In genomic region chr5:36777105-36777757, GRCh38 we compare ENCODE assay signal across 8 cellular contexts.
A peak's percentile ranks its signal among the peaks of the same experiment; 100 is the strongest.
DNase-seq lines count a peak whose midpoint lies in the region; ATAC-seq and TF ChIP-seq lines count a peak whose summit lies in the region.

No MANE protein-coding gene starts in this region.

- H3K27ac ChIP-seq in mammary epithelial cell (ENCODE audit: insufficient read depth, low read depth, low read length) (no peak overlapping the region), right cardiac atrium (ENCODE audit: low read length) (no peak overlapping the region), upper lobe of left lung (no peak overlapping the region)

- H3K9me3 ChIP-seq in mammary epithelial cell (replicated peaks; ENCODE audit: insufficient read depth, low read length) = peaks cover 4% of the 10 kb centered on the region
- no peaks in the 10 kb centered on the region for H3K9me3 ChIP-seq in right cardiac atrium (ENCODE audit: control insufficient read depth, low read length)
- H3K9me3 ChIP-seq in upper lobe of left lung = no peaks in the 10 kb centered on the region

- H3K79me2 ChIP-seq in mammary epithelial cell (ENCODE audit: insufficient read depth, low read length) = no peaks in the 10 kb centered on the region

- intact Hi-C loops in mammary epithelial cell (cut with micrococcal nuclease) (no loop called here), MCF 10A (cut with micrococcal nuclease) (no loop called here), right cardiac atrium (cut with DNase I) (no loop called here)

- H3K9ac ChIP-seq in mammary epithelial cell (ENCODE audit: insufficient read depth, low read length) = no peak overlapping the region

- in situ Hi-C loops in mammary epithelial cell (cut with MboI; ENCODE audit: low sequenced_read_pairs in 2 of 2) = no loop called here

- no peaks in the 10 kb centered on the region for H4K20me1 ChIP-seq in mammary epithelial cell (ENCODE audit: insufficient read depth, low read length)

- no peaks in the 10 kb centered on the region for H3K9me3 Mint-ChIP-seq in MCF 10A (ENCODE audit: unreplicated experiment)
- peaks cover 8% of the 10 kb centered on the region for H3K9me3 Mint-ChIP-seq in activated T-helper 17 cell treated with anti-CD3 and anti-CD28 coated beads, Interleukin-2, amount 50 U/mL, for 72 hours

- DNase-seq in mammary epithelial cell = peak; percentile 8
- DNase-seq in MCF 10A (ENCODE audit: unreplicated experiment) = no peak
- peak in 1 of 3 donors; percentile 35 for DNase-seq in right cardiac atrium
- no peak for DNase-seq in upper lobe of left lung
- no peak for DNase-seq in kidney glomerular epithelial cell (lab: John Stamatoyannopoulos, UW)
- no peak for DNase-seq in hippocampal formation (lab: John Stamatoyannopoulos, UW)

- no peaks in the 10 kb centered on the region for H3K36me3 Mint-ChIP-seq in MCF 10A (ENCODE audit: insufficient read depth, unreplicated experiment)
- H3K36me3 Mint-ChIP-seq in activated T-helper 17 cell treated with anti-CD3 and anti-CD28 coated beads, Interleukin-2, amount 50 U/mL, for 72 hours (ENCODE audit: low read depth) = no peaks in the 10 kb centered on the region

- H3K27ac Mint-ChIP-seq in MCF 10A (ENCODE audit: low read depth, unreplicated experiment) = no peak overlapping the region
- H3K27ac Mint-ChIP-seq in activated T-helper 17 cell treated with anti-CD3 and anti-CD28 coated beads, Interleukin-2, amount 50 U/mL, for 72 hours = no peak overlapping the region

- H3K4me3 ChIP-seq in mammary epithelial cell (replicated peaks in 1 of 3; ENCODE audit: insufficient read depth in 1 of 3, low read depth in 2 of 3, low read length in 3 of 3) = no peak overlapping the region
- no peak overlapping the region for H3K4me3 ChIP-seq in right cardiac atrium (ENCODE audit: low read length)
- no peak overlapping the region for H3K4me3 ChIP-seq in upper lobe of left lung

- dilution Hi-C loops in mammary epithelial cell (cut with HindIII; ENCODE audit: low sequenced_read_pairs) = no loop called here

- TF ChIP-seq CTCF in mammary epithelial cell (conservative IDR thresholded peaks at IDR 0.05 in 1 of 2, IDR thresholded peaks at IDR 0.05 in 1 of 2; ENCODE audit: extremely low read depth in 1 of 2, insufficient read depth in 1 of 2, low read depth in 1 of 2, low read length in 2 of 2) (peak; percentile 29 to 30), MCF 10A (IDR thresholded peaks at IDR 0.05; ENCODE audit: unreplicated experiment) (no peak), upper lobe of left lung (IDR thresholded peaks at IDR 0.05) (peak in 5 of 6 experiments; percentile 24 to 39 (median 36))

- no peaks in the 10 kb centered on the region for H3K4me1 Mint-ChIP-seq in MCF 10A (ENCODE audit: insufficient read depth, unreplicated experiment)
- H3K4me1 Mint-ChIP-seq in activated T-helper 17 cell treated with anti-CD3 and anti-CD28 coated beads, Interleukin-2, amount 50 U/mL, for 72 hours = no peaks in the 10 kb centered on the region

- TF ChIP-seq POLR2A in upper lobe of left lung (IDR thresholded peaks at IDR 0.05) = no peak

- H3K27me3 ChIP-seq in mammary epithelial cell (ENCODE audit: insufficient read depth, low read length) = peaks cover 2% of the 10 kb centered on the region
- no peaks in the 10 kb centered on the region for H3K27me3 ChIP-seq in right cardiac atrium (ENCODE audit: control insufficient read depth, insufficient read depth)
- H3K27me3 ChIP-seq in upper lobe of left lung = no peaks in the 10 kb centered on the region

- WGBS in mammary epithelial cell (ENCODE audit: low coverage, missing lambda C conversion rate) = 32% methylated on average over 5 of the region's 5 CpGs
- 15% methylated on average over 5 of the region's 5 CpGs for WGBS in right cardiac atrium
- 21 to 40% methylated on average over 5 of the region's 5 CpGs for WGBS in upper lobe of left lung, 2 donors

- no peak overlapping the region for H3K4me3 Mint-ChIP-seq in MCF 10A (ENCODE audit: unreplicated experiment)
- no peak overlapping the region for H3K4me3 Mint-ChIP-seq in activated T-helper 17 cell treated with anti-CD3 and anti-CD28 coated beads, Interleukin-2, amount 50 U/mL, for 72 hours

- TF ChIP-seq EP300 in upper lobe of left lung (IDR thresholded peaks at IDR 0.05) = no peak

- H2AFZ ChIP-seq in mammary epithelial cell (ENCODE audit: low read depth, low read length) = no peak overlapping the region

- H3K36me3 ChIP-seq in mammary epithelial cell (ENCODE audit: insufficient read depth, low read length) (no peaks in the 10 kb centered on the region), upper lobe of left lung (no peaks in the 10 kb centered on the region)

- ATAC-seq in SK-N-SH treated with all-trans-retinoic acid at 6 μM for 48 hours = peak; percentile 89
- ATAC-seq in right cardiac atrium = peak; percentile 77 to 79
- peak in 1 of 2 donors; percentile 75 for ATAC-seq in upper lobe of left lung (ENCODE audit: low FRiP score in 2 of 2)
- ATAC-seq in activated T-helper 17 cell treated with anti-CD3 and anti-CD28 coated beads, Interleukin-2, amount 50 U/mL, for 72 hours (replicated peaks) = no peak

- H3K4me1 ChIP-seq in mammary epithelial cell (ENCODE audit: insufficient read depth, low read length) = no peaks in the 10 kb centered on the region
- no peaks in the 10 kb centered on the region for H3K4me1 ChIP-seq in right cardiac atrium (ENCODE audit: control insufficient read depth, insufficient read depth, low read length)
- H3K4me1 ChIP-seq in upper lobe of left lung = no peaks in the 10 kb centered on the region

- CTCF ChIA-PET in mammary epithelial cell (lab: Charles Lee; ENCODE audit: low non-redundant PET) (interaction anchor here (0.6 kb wide), 1 partner anchor 578 kb away, joined by 4 read pairs; no protein-coding TSS in a partner anchor), MCF 10A (lab: Yijun Ruan, JAX) (interaction anchor here (1.0 kb wide), 1 partner anchor 93 kb away, joined by 4 read pairs; no protein-coding TSS in a partner anchor)

- H3K27me3 Mint-ChIP-seq in MCF 10A (ENCODE audit: insufficient read depth, unreplicated experiment) = peaks cover 12% of the 10 kb centered on the region
- H3K27me3 Mint-ChIP-seq in activated T-helper 17 cell treated with anti-CD3 and anti-CD28 coated beads, Interleukin-2, amount 50 U/mL, for 72 hours = peaks cover 20% of the 10 kb centered on the region

- POLR2A ChIA-PET in MCF 10A (lab: Yijun Ruan, JAX) = no interaction called here

- H3K4me2 ChIP-seq in mammary epithelial cell (ENCODE audit: insufficient read depth, low read depth, low read length) = no peak overlapping the region

- BruUV-seq in mammary epithelial cell (replicated peaks; lab: Mats Ljungman, UMichigan) = no TSS peak
- BruUV-seq in MCF 10A (replicated peaks; lab: Mats Ljungman, UMichigan) = no TSS peak

TF ChIP-seq in SK-N-SH treated with all-trans-retinoic acid at 6 μM for 48 hours, 23 proteins besides CTCF, POLR2A, EP300 and RAD21:
- no peak for TF ChIP-seq ZNF8 (CRISPR knock-in tag; IDR thresholded peaks at IDR 0.05)
- no peak for TF ChIP-seq CSDC2 (CRISPR knock-in tag; IDR thresholded peaks at IDR 0.05)
- no peak for TF ChIP-seq BACH2 (CRISPR knock-in tag; IDR thresholded peaks at IDR 0.05; ENCODE audit: borderline replicate concordance)
- no peak for TF ChIP-seq SNAI2 (CRISPR knock-in tag; IDR thresholded peaks at IDR 0.05)
